ENCODE assay signal across 28 cellular contexts in the genomic region with DNA sequence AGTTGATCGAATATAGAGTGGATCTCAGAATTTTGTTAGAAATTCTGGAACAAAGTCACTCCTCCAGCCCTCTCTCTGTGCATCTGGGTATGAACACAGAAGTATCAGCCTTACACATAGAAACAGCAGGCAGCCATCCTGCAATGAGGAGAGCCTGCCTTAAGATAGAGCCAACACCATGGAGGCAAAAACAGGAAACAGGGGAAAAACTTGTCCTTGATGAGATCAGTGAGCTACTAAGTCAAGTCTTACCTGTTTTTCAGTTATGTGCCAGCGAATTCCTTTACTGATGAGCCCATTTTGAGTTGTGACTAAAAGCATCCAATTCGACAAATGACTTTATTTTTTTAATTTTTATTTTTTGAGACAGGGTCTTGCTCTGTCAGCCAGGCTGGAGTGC. TPM values are rescaled to one million over a fixed set of nuclear protein-coding genes. Genes with fewer than 3 reads are reported as not detected.
"Had no signal": no experiment of that assay in that cellular context is flagged by ENCODE, and none has a peak within 500 bp of the region (broad histone marks: within the 10 kb centered on the region; RNA-seq: fewer than 3 reads in every experiment).

No MANE protein-coding gene starts in this region.

- FAIRE-seq: endometrium, keratinocyte had no signal

- DNase-seq: cortex of kidney; effector memory CD8-positive, alpha-beta T cell; foreskin fibroblast; gastrocnemius medialis; head of caudate nucleus; left ventricle myocardium superior; mesenchymal stem cell; mucosa of descending colon; naive B cell; nucleus accumbens; posterior cingulate gyrus; psoas muscle; right cardiac atrium; sigmoid colon; stimulated activated CD4-positive, alpha-beta T cell treated with anti-CD3 and anti-CD28 coated beads, Interleukin-2, amount 100 ng/mL, for 24 hours; stimulated activated CD4-positive, alpha-beta T cell treated with anti-CD3 and anti-CD28 coated beads, Interleukin-4, amount 100 ng/mL, for 24 hours; stimulated activated naive CD8-positive, alpha-beta T cell treated with anti-CD3 and anti-CD28 coated beads, Interleukin-15, Interleukin-2, amounts not matched to agents 100 U/mL and 50 U/mL, for 24 hours; substantia nigra; testis; tibial artery; upper lobe of right lung; uterus had no signal

- H3K9me3 Mint-ChIP-seq: effector memory CD8-positive, alpha-beta T cell; mesothelial cell of epicardium; naive B cell; nephron; stimulated activated memory B cell treated with anti-CD40 and anti-IgM and Interleukin-4, amounts not matched to agents 10 μg/mL and 1 μg/mL and 100 μg/mL, for 72 hours had no signal

- H3K4me1 ChIP-seq: gastrocnemius medialis, psoas muscle, sigmoid colon, testis, tibial artery, upper lobe of right lung, uterus had no signal

- H3K27me3 ChIP-seq: gastrocnemius medialis, sigmoid colon, testis, tibial artery, upper lobe of right lung, uterus had no signal

- H3K27me3 Mint-ChIP-seq: effector memory CD8-positive, alpha-beta T cell; naive B cell; stimulated activated memory B cell treated with anti-CD40 and anti-IgM and Interleukin-4, amounts not matched to agents 10 μg/mL and 1 μg/mL and 100 μg/mL, for 72 hours had no signal

- H3K27ac Mint-ChIP-seq: mesothelial cell of epicardium; nephron; stimulated activated memory B cell treated with anti-CD40 and anti-IgM and Interleukin-4, amounts not matched to agents 10 μg/mL and 1 μg/mL and 100 μg/mL, for 72 hours had no signal

- H3K27ac ChIP-seq: gastrocnemius medialis, psoas muscle, sigmoid colon, testis, tibial artery, upper lobe of right lung, uterus had no signal

- H3K4me3 Mint-ChIP-seq: effector memory CD8-positive, alpha-beta T cell; mesothelial cell of epicardium; naive B cell; nephron; stimulated activated memory B cell treated with anti-CD40 and anti-IgM and Interleukin-4, amounts not matched to agents 10 μg/mL and 1 μg/mL and 100 μg/mL, for 72 hours had no signal

- H3K9me3 ChIP-seq: gastrocnemius medialis, mucosa of descending colon, psoas muscle, sigmoid colon, testis, tibial artery, upper lobe of right lung, uterus had no signal

- H3K36me3 ChIP-seq: gastrocnemius medialis, uterus had no signal

- H3K4me1 Mint-ChIP-seq: mesothelial cell of epicardium; naive B cell; nephron; stimulated activated memory B cell treated with anti-CD40 and anti-IgM and Interleukin-4, amounts not matched to agents 10 μg/mL and 1 μg/mL and 100 μg/mL, for 72 hours had no signal

- ATAC-seq: effector memory CD8-positive, alpha-beta T cell; gastrocnemius medialis; left ventricle myocardium superior; mucosa of descending colon; psoas muscle; right cardiac atrium; stimulated activated memory B cell treated with anti-CD40 and anti-IgM and Interleukin-4, amounts not matched to agents 10 μg/mL and 1 μg/mL and 100 μg/mL, for 72 hours; stimulated activated naive CD8-positive, alpha-beta T cell treated with anti-CD3 and anti-CD28 coated beads, Interleukin-15, Interleukin-2, amounts not matched to agents 100 U/mL and 50 U/mL, for 24 hours; upper lobe of right lung had no signal

- H3K4me3 ChIP-seq: gastrocnemius medialis, lung, mucosa of descending colon, psoas muscle, sigmoid colon, testis, tibial artery, upper lobe of right lung, uterus had no signal

RNA-seq across cellular contexts. Expression of gene TMEM169, which starts 41.8 kb away (rescaled TPM):
- total RNA-seq: gastrocnemius medialis had no signal
- polyA plus RNA-seq: keratinocyte had no signal
